In genomic region chr17:43909537-43910231, GRCh38 we compare ENCODE assay signal across 16 cellular contexts. TPM values are rescaled to one million over a fixed set of nuclear protein-coding genes. Genes with fewer than 3 reads are reported as not detected.
A peak's percentile ranks its signal among the peaks of the same experiment; 100 is the strongest.
DNase-seq lines count a peak whose midpoint lies in the region; ATAC-seq and TF ChIP-seq lines count a peak whose summit lies in the region.
"Had no signal": no experiment of that assay in that cellular context is flagged by ENCODE, and none has a peak within 500 bp of the region (broad histone marks: within the 10 kb centered on the region; RNA-seq: fewer than 3 reads in every experiment).

No MANE protein-coding gene starts in this region.

- no peaks in the 10 kb centered on the region for H3K79me2 ChIP-seq in smooth muscle cell (ENCODE audit: low read depth)

- no peak for DNase-seq in CD4-positive, alpha-beta T cell
- peak; percentile 78 for DNase-seq in medulla oblongata (ENCODE audit: extremely low spot score)
- peak; percentile 79 for DNase-seq in superior temporal gyrus (ENCODE audit: extremely low spot score)
- no peak for DNase-seq in Peyer's patch
- no peak for DNase-seq in smooth muscle cell (lab: John Stamatoyannopoulos, UW; ENCODE audit: unreplicated experiment)
- DNase-seq: NCI-H510A had no signal

- H3K36me3 ChIP-seq in Peyer's patch = no peaks in the 10 kb centered on the region
- H3K36me3 ChIP-seq in smooth muscle cell (ENCODE audit: low read depth) = no peaks in the 10 kb centered on the region

- no peak for TF ChIP-seq POLR2A in Peyer's patch (IDR thresholded peaks at IDR 0.05)

- H3F3A ChIP-seq in smooth muscle cell (ENCODE audit: low read depth) = no peaks in the 10 kb centered on the region

- no peak overlapping the region for H3K27ac Mint-ChIP-seq in CD4-positive, alpha-beta T cell
- H3K27ac Mint-ChIP-seq: HFFc6 had no signal

- H3K4me1 Mint-ChIP-seq in CD4-positive, alpha-beta T cell (ENCODE audit: low read depth) = peaks cover 25% of the 10 kb centered on the region

- H3K27me3 ChIP-seq in CD4-positive, alpha-beta T cell (ENCODE audit: control insufficient read depth, insufficient read depth, low read length) = peaks cover 15% of the 10 kb centered on the region
- H3K27me3 ChIP-seq in Peyer's patch (peaks cover 0 to 22% of the 10 kb centered on the region in 2 donors), smooth muscle cell (ENCODE audit: low read depth) (peaks cover 24% of the 10 kb centered on the region)

- intact Hi-C loops in CD4-positive, alpha-beta T cell (cut with DNase I, micrococcal nuclease) = loop anchor here (2.0 to 10.0 kb wide), 4 partner anchors 17 to 135 kb away; no protein-coding TSS in a partner anchor

- POLR2A ChIA-PET in CD4-positive, alpha-beta T cell (lab: Charles Lee) = interaction anchor here (1.0 kb wide), 1 partner anchor 34 kb away, joined by 3 read pairs; no protein-coding TSS in a partner anchor

- no peaks in the 10 kb centered on the region for H3K9me3 ChIP-seq in CD4-positive, alpha-beta T cell (ENCODE audit: control insufficient read depth, low read length)
- H3K9me3 ChIP-seq in Peyer's patch = no peaks in the 10 kb centered on the region
- no peaks in the 10 kb centered on the region for H3K9me3 ChIP-seq in smooth muscle cell (replicated peaks; ENCODE audit: low read depth)

- no peaks in the 10 kb centered on the region for H3K36me3 Mint-ChIP-seq in CD4-positive, alpha-beta T cell (ENCODE audit: low read depth)

- H2AFZ ChIP-seq in smooth muscle cell (ENCODE audit: low read depth) = no peak overlapping the region

- CTCF ChIA-PET in CD4-positive, alpha-beta T cell (lab: Charles Lee) = interaction anchor here (0.6 to 1.7 kb wide), 12 partner anchors 9 to 118 kb away, joined by 3 to 9 read pairs (median 4); partner anchors contain the start of gene CD300LG

- WGBS in smooth muscle cell (ENCODE audit: low lambda C conversion rate) = 67% methylated on average over 7 of the region's 7 CpGs

- no peak overlapping the region for H3K4me2 ChIP-seq in smooth muscle cell

- no peak overlapping the region for H3K4me3 ChIP-seq in Peyer's patch
- H3K4me3 ChIP-seq in smooth muscle cell = no peak overlapping the region
- H3K4me3 ChIP-seq: GM12878 had no signal

- no peak overlapping the region for H3K9ac ChIP-seq in smooth muscle cell (ENCODE audit: low read depth)

- peaks cover 12% of the 10 kb centered on the region for H4K20me1 ChIP-seq in smooth muscle cell (ENCODE audit: low read depth)

- H3K4me3 Mint-ChIP-seq in CD4-positive, alpha-beta T cell = peak overlapping the region; percentile 39
- H3K4me3 Mint-ChIP-seq: HFFc6 had no signal

- H3K4me1 ChIP-seq in Peyer's patch (peaks cover 5 to 23% (median 18%) of the 10 kb centered on the region in 4 donors), smooth muscle cell (ENCODE audit: low read depth) (peaks cover 20% of the 10 kb centered on the region)

- peaks cover 32% of the 10 kb centered on the region for H3K27me3 Mint-ChIP-seq in CD4-positive, alpha-beta T cell

- H3K9me3 Mint-ChIP-seq in CD4-positive, alpha-beta T cell = no peaks in the 10 kb centered on the region
- H3K9me3 Mint-ChIP-seq: HFFc6 had no signal

- no peak for ATAC-seq in CD4-positive, alpha-beta T cell (ENCODE audit: poor library complexity)
- ATAC-seq in GM18520 (IDR thresholded peaks at IDR 0.05; ENCODE audit: unreplicated experiment) = no peak

- no peak for TF ChIP-seq CTCF in CD4-positive, alpha-beta T cell (IDR thresholded peaks at IDR 0.05)
- no peak for TF ChIP-seq CTCF in Peyer's patch (IDR thresholded peaks at IDR 0.05)
- no peak for TF ChIP-seq CTCF in smooth muscle cell (IDR thresholded peaks at IDR 0.05; ENCODE audit: borderline replicate concordance, insufficient read depth, poor library complexity, severe bottlenecking)

- H3K27ac ChIP-seq in CD4-positive, alpha-beta T cell (ENCODE audit: low read depth, low read length) = no peak overlapping the region
- H3K27ac ChIP-seq in cingulate gyrus (ENCODE audit: low read depth, low read length) (peak overlapping the region; percentile 52), Peyer's patch (no peak overlapping the region), smooth muscle cell (ENCODE audit: low read depth) (no peak overlapping the region)

RNA-seq across cellular contexts. Expression of gene MPP2, which starts 2.3 kb away (rescaled TPM):
- total RNA-seq in CD4-positive, alpha-beta T cell = 1 to 10 TPM; 3.5 to 4.0 TPM
- 1 to 10 TPM in 2 of 4 donors, under 1 TPM in 1, not detected in 1; 0.53 to 1.3 (median 1.2) TPM for total RNA-seq in Peyer's patch
- 19.4 and 24.4 TPM in 2 replicates for total RNA-seq in smooth muscle cell
- 11.5 and 15.4 TPM in 2 replicates for polyA plus RNA-seq in smooth muscle cell

RNA-seq across cellular contexts. Expression of gene PPY, which starts 32.6 kb away (rescaled TPM):
- not detected for total RNA-seq in CD4-positive, alpha-beta T cell
- total RNA-seq in Peyer's patch (not detected), smooth muscle cell (not detected in 2 replicates)
- not detected in 2 replicates for polyA plus RNA-seq in smooth muscle cell
- total RNA-seq: A172; CD4-positive, alpha-beta memory T cell; GM12878; H7; HepG2; HFFc6; PC-3 had no signal
- polyA plus RNA-seq: BJ; CD4-positive, alpha-beta memory T cell; HepG2 had no signal

RNA-seq across cellular contexts. Expression of gene PYY, which starts 44.1 kb away (rescaled TPM):
- not detected for total RNA-seq in CD4-positive, alpha-beta T cell
- total RNA-seq in Peyer's patch (10 to 100 TPM in 2 of 4 donors, 1 to 10 TPM in 1, not detected in 1; 7.5 to 58.0 (median 27.5) TPM), smooth muscle cell (not detected in 2 replicates)
- 0.33 TPM in 1 of 2 replicates, not detected in the other for polyA plus RNA-seq in smooth muscle cell
- total RNA-seq: A172; CD4-positive, alpha-beta memory T cell; GM12878; HepG2; PC-3 had no signal
- polyA plus RNA-seq: BJ; CD4-positive, alpha-beta memory T cell had no signal

Comparison
In these comparisons a context has a peak if more than half of its experiments do, and no peak if none do; other contexts are left out.
1. DNase-seq: peak in medulla oblongata (single experiment) and superior temporal gyrus (single experiment); none in CD4-positive, alpha-beta T cell (0 of 10), Peyer's patch (0 of 3) and smooth muscle cell (single experiment).